ENCODE assay signal across 12 cellular contexts in genomic region chr7:24982917-24983316, GRCh38. TPM values are rescaled to one million over a fixed set of nuclear protein-coding genes. Genes with fewer than 3 reads are reported as not detected.
A peak's percentile ranks its signal among the peaks of the same experiment; 100 is the strongest.
DNase-seq lines count a peak whose midpoint lies in the region; ATAC-seq and TF ChIP-seq lines count a peak whose summit lies in the region.
"Had no signal": no experiment of that assay in that cellular context is flagged by ENCODE, and none has a peak within 500 bp of the region (broad histone marks: within the 10 kb centered on the region; RNA-seq: fewer than 3 reads in every experiment).

No MANE protein-coding gene starts in this region.

- H4K20me1 ChIP-seq in OCI-LY7 (ENCODE audit: insufficient read depth, low read length), result peaks cover 10% of the 10 kb centered on the region; the same call in 1 of the 2 replicates

- peaks cover 37% of the 10 kb centered on the region for H3K4me1 ChIP-seq in OCI-LY7 (ENCODE audit: insufficient read depth, low read length, poor library complexity, severe bottlenecking)
- peaks cover 0 to 42% (median 11%) of the 10 kb centered on the region in 12 donors for H3K4me1 ChIP-seq in heart left ventricle

- H3K36me3 ChIP-seq in OCI-LY7 (ENCODE audit: insufficient read depth, low read length) (peaks cover 13% of the 10 kb centered on the region), heart left ventricle (no peaks in the 10 kb centered on the region)
- H3K36me3 ChIP-seq: stomach had no signal

- no peak overlapping the region for H3K4me3 ChIP-seq in AG10803 (ENCODE audit: low read length)
- no peak overlapping the region for H3K4me3 ChIP-seq in GM12864 (ENCODE audit: low read depth, low read length)
- H3K4me3 ChIP-seq in OCI-LY7 (ENCODE audit: low read depth, low read length, poor library complexity, severe bottlenecking), result no peak overlapping the region
- H3K4me3 ChIP-seq in fibroblast of villous mesenchyme (ENCODE audit: low read depth, low read length), result no peak overlapping the region
- H3K4me3 ChIP-seq in heart left ventricle, result no peak overlapping the region
- H3K4me3 ChIP-seq: stomach had no signal

- POLR2A ChIA-PET in OCI-LY7 (lab: Charles Lee), result interaction anchor here (1.0 to 1.7 kb wide), 3 partner anchors 13 to 87 kb away, joined by 3 to 4 read pairs (median 4); no protein-coding TSS in a partner anchor

- DNase-seq in AG10803 (ENCODE audit: low read depth) (no peak), GM12864 (ENCODE audit: low read depth) (no peak), OCI-LY7 (ENCODE audit: low spot score) (no peak), fibroblast of villous mesenchyme (ENCODE audit: low read depth) (no peak), NCI-H1417 treated with DMSO at 0.1 percent for 48 hours (lab: John Stamatoyannopoulos, UW) (no peak), heart left ventricle (no peak), posterior cingulate gyrus (no peak)
- DNase-seq: mesenchymal stem cell; NCI-H1105 treated with DMSO at 0.1 percent for 48 hours; stimulated activated CD4-positive, alpha-beta T cell treated with anti-CD3 and anti-CD28 coated beads, Interleukin-12 subunit alpha, Interleukin-12 subunit beta, amount 100 ng/mL, for 4 hours; stomach had no signal

- ATAC-seq in heart left ventricle (no peak), GM21515 (IDR thresholded peaks at IDR 0.05; ENCODE audit: unreplicated experiment) (no peak)

- no TSS peak for BruUV-seq in OCI-LY7 (replicated peaks; lab: Mats Ljungman, UMichigan)

- no peak for TF ChIP-seq POLR2A in heart left ventricle (IDR thresholded peaks at IDR 0.05)

- CTCF ChIA-PET in OCI-LY7 (lab: Charles Lee; ENCODE audit: unreplicated experiment), result interaction anchor here (0.6 to 1.8 kb wide), 2 partner anchors 162 to 204 kb away, joined by 3 to 12 read pairs; no protein-coding TSS in a partner anchor

- TF ChIP-seq CTCF in AG10803 (conservative IDR thresholded peaks at IDR 0.05; ENCODE audit: low read length) (peak; percentile 38), GM12864 (IDR thresholded peaks at IDR 0.05; ENCODE audit: low read depth, low read length, missing control alignments) (peak; percentile 14), OCI-LY7 (conservative IDR thresholded peaks at IDR 0.05; ENCODE audit: low read length) (peak; percentile 77), fibroblast of villous mesenchyme (IDR thresholded peaks at IDR 0.05; ENCODE audit: insufficient read depth, low read depth, low read length) (peak; percentile 31), heart left ventricle (IDR thresholded peaks at IDR 0.05) (peak in 1 of 12 donors; percentile 4)

- H3K27ac ChIP-seq in OCI-LY7 (ENCODE audit: low read depth, low read length, poor library complexity, severe bottlenecking), result no peak overlapping the region
- no peak overlapping the region for H3K27ac ChIP-seq in heart left ventricle

- H3K27me3 ChIP-seq in heart left ventricle, result no peaks in the 10 kb centered on the region
- H3K27me3 ChIP-seq: stomach had no signal

- no peaks in the 10 kb centered on the region for H3K9me2 ChIP-seq in OCI-LY7 (ENCODE audit: insufficient read depth, low read length)

- 93 to 100% (median 96%) methylated on average over 2 of the region's 2 CpGs for WGBS in heart left ventricle, 4 donors

- peaks cover 8% of the 10 kb centered on the region; the same call in 1 of the 2 replicates for H3K9me3 ChIP-seq in OCI-LY7 (ENCODE audit: low read length)
- H3K9me3 ChIP-seq in heart left ventricle, result no peaks in the 10 kb centered on the region
- H3K9me3 ChIP-seq: stomach had no signal

- H3K79me2 ChIP-seq in OCI-LY7 (ENCODE audit: insufficient read depth, low read depth, low read length), result peaks cover 18% of the 10 kb centered on the region

- H2AFZ ChIP-seq in OCI-LY7 (ENCODE audit: low read length), result no peak overlapping the region; the same call in 1 of the 2 replicates

- intact Hi-C loops in OCI-LY7 (cut with micrococcal nuclease; ENCODE audit: unreplicated experiment) (loop anchor here (5.0 kb wide), 2 partner anchors 84 to 266 kb away; no protein-coding TSS in a partner anchor), heart left ventricle (cut with DNase I) (loop anchor here in 8 of 10 donors (5.0 to 10.0 kb wide), 8 partner anchors 49 to 161 kb away; no protein-coding TSS in a partner anchor), posterior cingulate gyrus (cut with DNase I) (no loop called here)

- H3K4me2 ChIP-seq in OCI-LY7 (ENCODE audit: low read length), result peak overlapping the region; percentile 68

RNA-seq across cellular contexts. Expression of gene OSBPL3, which starts 2.9 kb away (rescaled TPM):
- total RNA-seq in OCI-LY7 (2014; rRNA removed; shearing (Covaris generic)), result 24.6 and 28.7 TPM in 2 replicates
- total RNA-seq in OCI-LY7 (2022) (67.0 and 79.9 TPM in 2 replicates), fibroblast of villous mesenchyme (23.2 and 39.3 TPM in 2 replicates), heart left ventricle (10 to 100 TPM in 1 of 9 donors, 1 to 10 TPM in 8; 1.9 to 14.3 (median 5.0) TPM)
- 1 to 10 TPM; 1.5 to 2.2 TPM for polyA plus RNA-seq in heart left ventricle
